In the genomic region with DNA sequence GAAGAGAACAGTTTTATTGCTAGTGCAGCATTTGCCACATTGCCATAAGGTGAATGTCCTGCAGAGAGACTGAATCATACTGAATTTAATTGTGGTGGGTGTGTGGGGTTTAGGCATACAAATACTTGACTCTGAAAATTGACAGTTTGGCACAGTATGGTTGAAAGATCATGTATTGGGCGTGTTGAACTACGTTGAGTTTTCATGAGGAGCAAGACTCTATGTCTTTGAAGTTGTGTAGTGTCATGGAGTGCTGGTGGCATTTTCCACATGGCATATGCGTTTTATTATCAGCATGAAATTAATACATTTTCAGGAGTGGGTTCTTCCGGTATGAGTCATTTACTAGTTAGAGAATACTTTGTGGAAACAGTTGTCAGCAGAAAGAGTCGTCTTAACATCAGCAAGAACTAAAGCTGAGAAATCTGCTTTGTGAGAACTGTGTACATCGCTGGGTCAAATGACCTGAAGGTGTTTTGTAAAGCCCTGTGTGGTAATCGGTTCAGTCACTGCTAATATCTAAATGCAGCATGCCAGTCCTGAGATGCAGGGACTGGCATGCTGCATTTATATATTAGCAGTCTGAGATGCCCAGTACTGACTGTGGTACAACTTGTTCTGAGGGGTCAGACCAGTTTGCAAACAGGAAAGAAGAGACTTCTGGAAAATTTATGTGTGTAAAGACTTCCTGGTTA, we compare ENCODE assay signal across 12 cellular contexts. TPM values are rescaled to one million over a fixed set of nuclear protein-coding genes. Genes with fewer than 3 reads are reported as not detected.
DNase-seq lines count a peak whose midpoint lies in the region; ATAC-seq, FAIRE-seq and TF ChIP-seq lines count a peak whose summit lies in the region.
"Had no signal": no experiment of that assay in that cellular context is flagged by ENCODE, and none has a peak within 500 bp of the region (broad histone marks: within the 10 kb centered on the region; RNA-seq: fewer than 3 reads in every experiment).

No MANE protein-coding gene starts in this region.

- no peak for TF ChIP-seq RAD21 in A549 (conservative IDR thresholded peaks at IDR 0.05 in 1 of 2, IDR thresholded peaks at IDR 0.05 in 1 of 2)
- TF ChIP-seq RAD21 in HCT116 (IDR thresholded peaks at IDR 0.05; ENCODE audit: low read depth): no peak

- peaks cover 37% of the 10 kb centered on the region for H3K4me1 Mint-ChIP-seq in activated naive CD8-positive, alpha-beta T cell treated with anti-CD3 and anti-CD28 coated beads, Interleukin-2, amount 50 U/mL, for 24 hours

- H3K4me2 ChIP-seq in A549: peak overlapping the region; percentile 69
- peak overlapping the region; percentile 72 for H3K4me2 ChIP-seq in HCT116 (ENCODE audit: low read length)

- no peaks in the 10 kb centered on the region for H3K9me3 ChIP-seq in A549
- H3K9me3 ChIP-seq in HCT116 (ENCODE audit: control insufficient read depth in 1 of 2, insufficient read depth in 1 of 2, low read depth in 1 of 2, low read length in 2 of 2): no peaks in the 10 kb centered on the region

- POLR2A ChIA-PET in A549 (lab: Yijun Ruan, JAX) (no interaction called here), HCT116 (lab: Charles Lee) (no interaction called here)

- peaks cover 66% of the 10 kb centered on the region for H3K79me2 ChIP-seq in HCT116 (ENCODE audit: insufficient read depth, low read length)

- H3K27ac Mint-ChIP-seq in activated naive CD8-positive, alpha-beta T cell treated with anti-CD3 and anti-CD28 coated beads, Interleukin-2, amount 50 U/mL, for 24 hours: peak overlapping the region; percentile 27

- no peak for TF ChIP-seq CTCF in A549 (IDR thresholded peaks at IDR 0.05)
- TF ChIP-seq CTCF in HCT116 (IDR thresholded peaks at IDR 0.05 in 2 of 3, conservative IDR thresholded peaks at IDR 0.05 in 1 of 3; ENCODE audit: borderline replicate concordance in 1 of 3, insufficient read depth in 1 of 3, low read depth in 2 of 3, low read length in 2 of 3): no peak

- no peak for TF ChIP-seq EP300 in A549 (IDR thresholded peaks at IDR 0.05)

- CTCF ChIA-PET in A549 (lab: Yijun Ruan, JAX) (no interaction called here), HCT116 (lab: Charles Lee) (interaction anchor here (0.9 kb wide), 1 partner anchor 85 kb away, joined by 3 read pairs; no protein-coding TSS in a partner anchor)

- no peaks in the 10 kb centered on the region for H3K36me3 Mint-ChIP-seq in activated naive CD8-positive, alpha-beta T cell treated with anti-CD3 and anti-CD28 coated beads, Interleukin-2, amount 50 U/mL, for 24 hours (ENCODE audit: low read depth)
- H3K36me3 Mint-ChIP-seq: brain had no signal

- H3K4me3 ChIP-seq in A549 (no peak overlapping the region), HCT116 (replicated peaks in 1 of 2; ENCODE audit: low read depth in 1 of 2, low read length in 2 of 2) (peak overlapping the region in 1 of 2 experiments; percentile 39; a peak in 3 of 4 replicates)

- H3K4me3 Mint-ChIP-seq in activated naive CD8-positive, alpha-beta T cell treated with anti-CD3 and anti-CD28 coated beads, Interleukin-2, amount 50 U/mL, for 24 hours: peak overlapping the region; percentile 29

- H3K9me3 Mint-ChIP-seq in activated naive CD8-positive, alpha-beta T cell treated with anti-CD3 and anti-CD28 coated beads, Interleukin-2, amount 50 U/mL, for 24 hours: no peaks in the 10 kb centered on the region
- H3K9me3 Mint-ChIP-seq: brain had no signal

- peak overlapping the region; percentile 40 for H3K9ac ChIP-seq in HCT116 (ENCODE audit: low read length)

- H4K20me1 ChIP-seq in HCT116 (ENCODE audit: insufficient read depth): peaks cover 7% of the 10 kb centered on the region; the same call in 1 of the 2 replicates

- no peaks in the 10 kb centered on the region for H3K27me3 Mint-ChIP-seq in activated naive CD8-positive, alpha-beta T cell treated with anti-CD3 and anti-CD28 coated beads, Interleukin-2, amount 50 U/mL, for 24 hours

- H3K4me1 ChIP-seq in A549 (peaks cover 27% of the 10 kb centered on the region), HCT116 (ENCODE audit: control insufficient read depth in 1 of 2, insufficient read depth in 2 of 2, low read length in 2 of 2) (peaks cover 26 to 61% of the 10 kb centered on the region in 2 experiments)

- H3K27me3 ChIP-seq in HCT116 (ENCODE audit: insufficient read depth, low read length): no peaks in the 10 kb centered on the region

- RAD21 ChIA-PET in HCT116 (lab: Charles Lee; ENCODE audit: low non-redundant PET in 1 of 2, low total read pairs in 2 of 2, uncharacterized antibody in 2 of 2, unreplicated experiment in 2 of 2): no interaction called here

- H2AFZ ChIP-seq in HCT116 (ENCODE audit: low read depth, low read length, poor library complexity, severe bottlenecking): no peak overlapping the region

- TF ChIP-seq POLR2A in A549 (IDR thresholded peaks at IDR 0.05; ENCODE audit: low read length) (no peak), HCT116 (IDR thresholded peaks at IDR 0.05; ENCODE audit: borderline replicate concordance, extremely low read depth, insufficient read depth, insufficient read length) (no peak)

- FAIRE-seq in A549 (lab: Jason Lieb, UNC): no peak
- FAIRE-seq: urothelium cell line had no signal

- H3K9me2 ChIP-seq in HCT116 (ENCODE audit: insufficient read depth): no peaks in the 10 kb centered on the region

- intact Hi-C loops in HCT116 (cut with micrococcal nuclease): no loop called here

- H3K27ac ChIP-seq in A549 (peak overlapping the region; percentile 42 to 46; a peak in 3 of 6 replicates), HCT116 (ENCODE audit: low read depth, low read length) (peak overlapping the region; percentile 57)

- WGBS in A549 (ENCODE audit: missing lambda C conversion rate): 44% methylated on average over 7 of the region's 7 CpGs

- no TSS peak for BruUV-seq in HCT116 (replicated peaks; lab: Mats Ljungman, UMichigan)

- ATAC-seq in A549 (peak in 1 of 2 experiments; percentile 34; a peak in 3 of 6 replicates), HCT116 (peak; percentile 39), HG02870 (IDR thresholded peaks at IDR 0.05; ENCODE audit: unreplicated experiment) (no peak), GM18520 (IDR thresholded peaks at IDR 0.05; ENCODE audit: unreplicated experiment) (no peak), GM19455 (IDR thresholded peaks at IDR 0.05; ENCODE audit: unreplicated experiment) (no peak), GM19395 (IDR thresholded peaks at IDR 0.05; ENCODE audit: unreplicated experiment) (no peak)
- ATAC-seq in activated naive CD8-positive, alpha-beta T cell treated with anti-CD3 and anti-CD28 coated beads, Interleukin-2, amount 50 U/mL, for 24 hours: peak; percentile 43

- DNase-seq in A549 (ENCODE audit: low read depth in 1 of 2, low spot score in 1 of 2) (no peak), HCT116 (ENCODE audit: low read depth, low spot score) (peak; percentile 22), iris pigment epithelial cell (ENCODE audit: low read depth) (peak; percentile 85)
- no peak for DNase-seq in activated naive CD8-positive, alpha-beta T cell treated with anti-CD3 and anti-CD28 coated beads, Interleukin-2, amount 50 U/mL, for 24 hours
- DNase-seq: kidney glomerular epithelial cell, NCI-H2081 had no signal

- H3K36me3 ChIP-seq in HCT116 (ENCODE audit: control insufficient read depth in 1 of 2, insufficient read depth in 2 of 2, low read length in 2 of 2): no peaks in the 10 kb centered on the region

TF ChIP-seq in A549, 52 proteins besides CTCF, POLR2A, EP300 and RAD21 (continues in another document):
- TF ChIP-seq, protein P1, sequence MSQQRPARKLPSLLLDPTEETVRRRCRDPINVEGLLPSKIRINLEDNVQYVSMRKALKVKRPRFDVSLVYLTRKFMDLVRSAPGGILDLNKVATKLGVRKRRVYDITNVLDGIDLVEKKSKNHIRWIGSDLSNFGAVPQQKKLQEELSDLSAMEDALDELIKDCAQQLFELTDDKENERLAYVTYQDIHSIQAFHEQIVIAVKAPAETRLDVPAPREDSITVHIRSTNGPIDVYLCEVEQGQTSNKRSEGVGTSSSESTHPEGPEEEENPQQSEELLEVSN (IDR thresholded peaks at IDR 0.05; ENCODE audit: borderline replicate concordance, low read depth): no peak
- TF ChIP-seq JUN (IDR thresholded peaks at IDR 0.05): no peak
- TF ChIP-seq RCOR1 (IDR thresholded peaks at IDR 0.05; ENCODE audit: low read depth, low read length): no peak
- no peak for TF ChIP-seq MAZ (IDR thresholded peaks at IDR 0.05; ENCODE audit: borderline replicate concordance, low read depth, low read length)
- TF ChIP-seq, protein P2, sequence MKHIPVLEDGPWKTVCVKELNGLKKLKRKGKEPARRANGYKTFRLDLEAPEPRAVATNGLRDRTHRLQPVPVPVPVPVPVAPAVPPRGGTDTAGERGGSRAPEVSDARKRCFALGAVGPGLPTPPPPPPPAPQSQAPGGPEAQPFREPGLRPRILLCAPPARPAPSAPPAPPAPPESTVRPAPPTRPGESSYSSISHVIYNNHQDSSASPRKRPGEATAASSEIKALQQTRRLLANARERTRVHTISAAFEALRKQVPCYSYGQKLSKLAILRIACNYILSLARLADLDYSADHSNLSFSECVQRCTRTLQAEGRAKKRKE (CRISPR knock-in tag; IDR thresholded peaks at IDR 0.05; ENCODE audit: low read depth): no peak

TF ChIP-seq in HCT116, 20 proteins besides CTCF, POLR2A, EP300 and RAD21:
- TF ChIP-seq CBX3 (IDR thresholded peaks at IDR 0.05; ENCODE audit: low read depth) (peak; percentile 52), ELF1 (IDR thresholded peaks at IDR 0.05; ENCODE audit: borderline replicate concordance, low read depth) (0 out of 2 replicates have a peak, but pooled peaks have one; percentile 15), SIN3A (IDR thresholded peaks at IDR 0.05; ENCODE audit: low read depth) (no peak), TCF7L2 (IDR thresholded peaks at IDR 0.05; ENCODE audit: borderline replicate concordance, extremely low read depth, insufficient read depth, insufficient read length) (peak; percentile 52), JUND (IDR thresholded peaks at IDR 0.05) (peak; percentile 29), SP1 (IDR thresholded peaks at IDR 0.05; ENCODE audit: low read depth) (0 out of 2 replicates have a peak, but pooled peaks have one; percentile 21), ZFX (IDR thresholded peaks at IDR 0.05) (no peak), SRF (IDR thresholded peaks at IDR 0.05; ENCODE audit: low read depth) (no peak; the same call in 1 of the 2 replicates), FOSL1 (IDR thresholded peaks at IDR 0.05; ENCODE audit: low read depth) (peak; percentile 45), EGR1 (IDR thresholded peaks at IDR 0.05; ENCODE audit: low read depth) (0 out of 2 replicates have a peak, but pooled peaks have one; percentile 26)

RNA-seq across cellular contexts. Expression of gene ARHGAP10, which starts 50.3 kb away (rescaled TPM):
- polyA plus RNA-seq in A549 (2011; rRNA removed) (6.0 and 7.2 TPM in 2 replicates), A549 (2017; fragmentation: RNase III; extraction: RNeasy Plus Mini Kit Qiagen cat#74134 plus additional on column Dnase treatment) (7.0 to 8.1 TPM (median 7.5 TPM) in 3 replicates)
- 6.1 TPM in 2 replicates for polyA plus RNA-seq in A549 (2012; cell fraction: cytosol; rRNA removed)
- polyA plus RNA-seq in A549 (2012; cell fraction: nucleus; rRNA removed): 7.2 and 10.1 TPM in 2 replicates
- 7.3 and 8.7 TPM in 2 replicates for polyA minus RNA-seq in A549 (2011; rRNA and poly(A)+ RNA removed)
- 24.7 TPM for total RNA-seq in HCT116 (2021; ENCODE audit: unreplicated experiment)
- 18.8 and 20.0 TPM in 2 replicates for polyA plus RNA-seq in HCT116 (2012)

Comparison
In these comparisons a context has a peak if more than half of its experiments do, and no peak if none do; other contexts are left out.
1. ATAC-seq: peak in HCT116 (single experiment) and activated naive CD8-positive, alpha-beta T cell treated with anti-CD3 and anti-CD28 coated beads, Interleukin-2, amount 50 U/mL, for 24 hours (single experiment); none in HG02870 (single experiment), GM18520 (single experiment), GM19455 (single experiment) and GM19395 (single experiment).
2. DNase-seq: peak in HCT116 (single experiment) and iris pigment epithelial cell (single experiment); none in A549 (0 of 2) and activated naive CD8-positive, alpha-beta T cell treated with anti-CD3 and anti-CD28 coated beads, Interleukin-2, amount 50 U/mL, for 24 hours (single experiment).